Comparison of ENCODE assay signal across 16 cellular contexts in the genomic region with DNA sequence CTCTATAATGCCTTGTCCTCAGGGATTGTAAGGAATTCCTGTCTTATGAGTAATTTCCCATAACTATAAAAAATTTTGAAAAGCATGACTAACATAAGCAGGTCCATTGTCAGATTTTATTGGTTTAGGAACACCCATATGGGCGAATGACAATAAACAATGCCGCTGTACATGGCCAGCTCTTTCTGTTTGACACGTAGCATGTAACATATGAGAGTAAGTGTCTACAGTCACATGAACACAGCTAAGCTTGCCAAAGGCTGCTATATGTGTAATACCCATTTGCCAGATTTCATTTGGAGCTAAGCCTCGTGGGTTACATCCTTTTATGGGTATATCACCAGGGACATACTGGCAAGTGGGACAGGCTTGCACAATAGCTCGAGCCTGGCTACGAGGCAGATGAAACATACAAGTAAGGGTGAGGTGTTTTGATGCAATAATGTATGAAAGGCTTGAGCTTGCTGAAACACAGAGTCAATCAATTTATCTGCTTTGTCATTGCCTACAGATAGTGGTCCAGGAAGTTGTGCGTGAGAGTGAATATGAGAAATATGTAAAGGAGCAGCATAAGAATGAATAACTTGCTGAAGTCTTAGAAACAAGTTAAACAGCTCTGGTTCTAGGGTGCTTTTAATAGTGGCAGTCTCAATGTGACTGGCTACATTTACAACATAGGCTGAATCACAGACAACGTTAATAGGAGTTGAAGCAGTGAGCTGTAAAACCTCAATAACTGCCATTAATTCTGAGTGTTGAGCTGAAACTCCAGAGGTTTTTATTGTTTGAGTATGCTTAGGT.
DNase-seq lines count a peak whose midpoint lies in the region; ATAC-seq, FAIRE-seq and TF ChIP-seq lines count a peak whose summit lies in the region.
"Had no signal": no experiment of that assay in that cellular context is flagged by ENCODE, and none has a peak within 500 bp of the region (broad histone marks: within the 10 kb centered on the region; RNA-seq: fewer than 3 reads in every experiment).

No MANE protein-coding gene starts in this region.

- TF ChIP-seq CTCF in fibroblast of the aortic adventitia (IDR thresholded peaks at IDR 0.05; ENCODE audit: insufficient read depth, low read length) = no peak

- FAIRE-seq in RCC 7860 (lab: Jason Lieb, UNC) (peak; percentile 93), urothelium cell line (lab: Jason Lieb, UNC) (peak; percentile 83)
- FAIRE-seq: TTC549 had no signal

- ATAC-seq in HG02798 (IDR thresholded peaks at IDR 0.05; ENCODE audit: poor library complexity, unreplicated experiment) (peak; percentile 46), HG03045 (IDR thresholded peaks at IDR 0.05; ENCODE audit: unreplicated experiment) (no peak), GM18519 (IDR thresholded peaks at IDR 0.05; ENCODE audit: low FRiP score, unreplicated experiment) (no peak)

- H3K4me3 ChIP-seq in fibroblast of the aortic adventitia (ENCODE audit: low read depth, low read length) = no peak overlapping the region
- H3K4me3 ChIP-seq: thoracic aorta had no signal

- peak; percentile 70 for DNase-seq in RCC 7860 (ENCODE audit: low spot score)
- peak; percentile 40 for DNase-seq in fibroblast of the aortic adventitia (ENCODE audit: low read depth)
- peak; percentile 27 for DNase-seq in urothelium cell line (ENCODE audit: low spot score)
- DNase-seq in UCSD-AML1 (lab: John Stamatoyannopoulos, UW; ENCODE audit: unreplicated experiment) = no peak
- DNase-seq: activated CD8-positive, alpha-beta memory T cell treated with anti-CD3 and anti-CD28 coated beads, Interleukin-2, amount 50 U/mL, for 4 hours; Caco-2; IMR-90; NCI-H1436; NCI-H524 treated with DMSO at 0.1 percent for 48 hours; SHP77; stimulated activated CD4-positive, alpha-beta T cell treated with anti-CD3 and anti-CD28 coated beads, Interleukin-12 subunit alpha, Interleukin-12 subunit beta, amount 100 ng/mL, for 4 hours had no signal
